8 cellular contexts compared by ENCODE assay signal in genomic region chr11:819943-820649, GRCh38. TPM values are rescaled to one million over a fixed set of nuclear protein-coding genes. Genes with fewer than 3 reads are reported as not detected.
DNase-seq lines count a peak whose midpoint lies in the region; ATAC-seq and TF ChIP-seq lines count a peak whose summit lies in the region.

No MANE protein-coding gene starts in this region.

- H4K91ac ChIP-seq in neuronal stem cell (ENCODE audit: low read depth, low read length, poor library complexity) = no peak overlapping the region

- H2AK5ac ChIP-seq in neuronal stem cell (ENCODE audit: low read depth, low read length) = peak overlapping the region; percentile 94

- H3K27me3 ChIP-seq in neuronal stem cell (ENCODE audit: control insufficient read depth in 3 of 3, insufficient read depth in 3 of 3, low read depth in 1 of 3, low read length in 3 of 3) (no peaks in the 10 kb centered on the region), subcutaneous abdominal adipose tissue (ENCODE audit: control insufficient read depth in 5 of 5, insufficient read depth in 4 of 5, low read length in 5 of 5) (no peaks in the 10 kb centered on the region)

- no CpG with 5 or more reads among the region's 47 CpGs for WGBS in neuronal stem cell (ENCODE audit: extremely low coverage in 2 of 2, insufficient read length in 2 of 2, insufficient replicate concordance in 1 of 2), 2 donors

- peak overlapping the region; percentile 91 for H2BK15ac ChIP-seq in neuronal stem cell (ENCODE audit: low read length)

- no peak overlapping the region for H2BK5ac ChIP-seq in neuronal stem cell (ENCODE audit: low read length)

- H3K4me3 ChIP-seq in foreskin fibroblast (ENCODE audit: low read depth in 1 of 2, low read length in 2 of 2) (peak overlapping the region; percentile 64 to 79), neuronal stem cell (ENCODE audit: low read length in 2 of 2) (peak overlapping the region; percentile 92 to 99), subcutaneous abdominal adipose tissue (ENCODE audit: low read depth in 1 of 5, low read length in 5 of 5) (peak overlapping the region; percentile 83 to 100 (median 92))

- in situ Hi-C loops in KBM-7 (cut with MboI; ENCODE audit: low pct_unique_long_range_greater_than_20kb, low sequenced_read_pairs) = no loop called here

- peak; percentile 94 for DNase-seq in DMS53 treated with DMSO at 0.1 percent for 48 hours (lab: John Stamatoyannopoulos, UW; ENCODE audit: unreplicated experiment)
- DNase-seq in KBM-7 = peak; percentile 89
- DNase-seq in SIG-M5 (lab: John Stamatoyannopoulos, UW) = peak; percentile 37
- peak; percentile 98 for DNase-seq in activated effector memory CD4-positive, alpha-beta T cell treated with anti-CD3 and anti-CD28 coated beads, Interleukin-2, amount 50 U/mL, for 16 hours
- peak; percentile 52 to 81 for DNase-seq in foreskin fibroblast
- no peak for DNase-seq in neuronal stem cell (ENCODE audit: low spot score)

- H3K4ac ChIP-seq in neuronal stem cell (ENCODE audit: low read length) = peak overlapping the region; percentile 77

- H3K14ac ChIP-seq in neuronal stem cell (ENCODE audit: low read length) = peak overlapping the region; percentile 47

- no peak for TF ChIP-seq CTCF in foreskin fibroblast (IDR thresholded peaks at IDR 0.05; ENCODE audit: low read depth, low read length)

- H3K36me3 ChIP-seq in neuronal stem cell (replicated peaks in 1 of 2; ENCODE audit: control insufficient read depth in 2 of 2, insufficient read depth in 2 of 2, low read length in 2 of 2) = peaks cover 0 to 35% of the 10 kb centered on the region in 2 donors
- peaks cover 0 to 43% (median 37%) of the 10 kb centered on the region in 5 donors for H3K36me3 ChIP-seq in subcutaneous abdominal adipose tissue (ENCODE audit: control insufficient read depth in 5 of 5, insufficient read depth in 5 of 5, low read length in 5 of 5)

- H3K27ac ChIP-seq in neuronal stem cell (replicated peaks; ENCODE audit: low read length) = no peak overlapping the region
- H3K27ac ChIP-seq in subcutaneous abdominal adipose tissue (ENCODE audit: low read depth, low read length) = peak overlapping the region; percentile 97

- H3K9me3 ChIP-seq in neuronal stem cell (replicated peaks in 1 of 2; ENCODE audit: control insufficient read depth in 2 of 2, insufficient read depth in 1 of 2, low read depth in 1 of 2, low read length in 2 of 2) (peaks cover 0 to 2% of the 10 kb centered on the region in 2 donors), subcutaneous abdominal adipose tissue (ENCODE audit: control insufficient read depth in 5 of 5, low read length in 5 of 5) (no peaks in the 10 kb centered on the region)

- H3K9ac ChIP-seq in neuronal stem cell (ENCODE audit: low read depth, low read length, poor library complexity) (peak overlapping the region; percentile 95), subcutaneous abdominal adipose tissue (ENCODE audit: low read length in 5 of 5) (peak overlapping the region; percentile 56 to 95 (median 84))

- peak overlapping the region; percentile 99 for H3K18ac ChIP-seq in neuronal stem cell (ENCODE audit: low read length)

- H3K4me1 ChIP-seq in neuronal stem cell (ENCODE audit: control insufficient read depth in 2 of 2, insufficient read depth in 1 of 2, low read depth in 1 of 2, low read length in 2 of 2) (peaks cover 12 to 15% of the 10 kb centered on the region in 2 donors), subcutaneous abdominal adipose tissue (ENCODE audit: control insufficient read depth in 5 of 5, insufficient read depth in 5 of 5, low read length in 5 of 5) (peaks cover 10 to 75% (median 67%) of the 10 kb centered on the region in 5 donors)

- peak overlapping the region; percentile 98 for H3K23ac ChIP-seq in neuronal stem cell (ENCODE audit: low read depth, low read length, poor library complexity)

- H3K79me1 ChIP-seq in neuronal stem cell (ENCODE audit: low read depth, low read length) = peaks cover 6% of the 10 kb centered on the region

- H2BK12ac ChIP-seq in neuronal stem cell (ENCODE audit: low read length) = peak overlapping the region; percentile 30

- H4K8ac ChIP-seq in neuronal stem cell (ENCODE audit: low read depth, low read length) = no peak overlapping the region

- H2BK120ac ChIP-seq in neuronal stem cell (ENCODE audit: low read depth, low read length) = no peak overlapping the region

- peak; percentile 55 for ATAC-seq in GM21619 (IDR thresholded peaks at IDR 0.05; ENCODE audit: unreplicated experiment)

- H2AFZ ChIP-seq in neuronal stem cell (ENCODE audit: low read length) = peak overlapping the region; percentile 94

- H3K4me2 ChIP-seq in neuronal stem cell (ENCODE audit: insufficient read depth, low read length, poor library complexity, severe bottlenecking) = peak overlapping the region; percentile 83

RNA-seq across cellular contexts. Expression of gene PNPLA2, which starts 1.4 kb away (rescaled TPM):
- 34.4 TPM for polyA plus RNA-seq in neuronal stem cell (2013, experiment 1 of 2)
- polyA plus RNA-seq in neuronal stem cell (2013, experiment 2 of 2) = 33.9 TPM

RNA-seq across cellular contexts. Expression of gene CRACR2B, which starts 7.6 kb away (rescaled TPM):
- polyA plus RNA-seq in neuronal stem cell (2013, experiment 1 of 2) = 12.4 TPM
- polyA plus RNA-seq in neuronal stem cell (2013, experiment 2 of 2) = 11.8 TPM

RNA-seq across cellular contexts. Expression of gene RPLP2, which starts 10.3 kb away (rescaled TPM):
- 5,165 TPM for polyA plus RNA-seq in neuronal stem cell (2013, experiment 1 of 2)
- polyA plus RNA-seq in neuronal stem cell (2013, experiment 2 of 2) = 5,448 TPM

RNA-seq across cellular contexts. Expression of gene CD151, which starts 12.7 kb away (rescaled TPM):
- polyA plus RNA-seq in neuronal stem cell (2013, experiment 1 of 2) = 74.1 TPM
- polyA plus RNA-seq in neuronal stem cell (2013, experiment 2 of 2) = 74.3 TPM

RNA-seq across cellular contexts. Expression of gene PIDD1, which starts 15.1 kb away (rescaled TPM):
- polyA plus RNA-seq in neuronal stem cell (2013, experiment 1 of 2) = 30.8 TPM
- polyA plus RNA-seq in neuronal stem cell (2013, experiment 2 of 2) = 31.2 TPM
